ENCODE assay signal across 8 cellular contexts in the genomic region with DNA sequence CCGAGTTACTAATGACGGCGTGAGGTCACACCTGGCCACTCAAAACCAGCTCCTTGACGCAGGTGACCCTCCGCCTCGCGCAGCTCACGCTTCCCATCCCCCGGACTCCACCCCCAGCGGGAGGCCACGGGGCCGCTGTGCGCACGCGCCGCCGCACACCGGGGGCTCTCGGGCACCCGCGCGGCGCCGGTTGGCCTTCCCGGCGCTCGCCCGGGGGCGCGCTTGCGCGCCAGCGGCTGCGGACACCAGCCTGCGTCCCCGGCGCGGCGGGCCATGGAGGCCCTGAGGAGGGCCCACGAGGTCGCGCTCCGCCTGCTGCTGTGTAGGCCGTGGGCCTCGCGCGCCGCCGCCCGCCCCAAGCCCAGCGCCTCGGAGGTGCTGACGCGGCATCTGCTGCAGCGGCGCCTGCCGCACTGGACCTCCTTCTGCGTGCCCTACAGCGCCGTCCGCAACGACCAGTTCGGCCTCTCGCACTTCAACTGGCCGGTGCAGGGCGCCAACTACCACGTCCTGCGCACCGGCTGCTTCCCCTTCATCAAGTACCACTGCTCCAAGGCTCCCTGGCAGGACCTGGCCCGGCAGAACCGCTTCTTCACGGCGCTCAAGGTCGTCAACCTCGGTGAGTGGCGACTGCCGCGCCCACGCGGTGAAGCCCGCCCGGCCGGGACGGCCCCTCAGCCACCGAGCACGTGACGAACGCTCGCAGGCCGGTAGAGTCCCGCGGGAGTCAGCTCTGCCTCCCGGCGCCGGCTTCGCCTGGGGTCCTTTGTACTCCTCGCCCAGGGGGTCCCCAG. TPM values are rescaled to one million over a fixed set of nuclear protein-coding genes. Genes with fewer than 3 reads are reported as not detected.
DNase-seq lines count a peak whose midpoint lies in the region; ATAC-seq, FAIRE-seq and TF ChIP-seq lines count a peak whose summit lies in the region.

A gene (plus strand): TSS at position 156 of the 794 bp plus-strand sequence. CDS start 118 bp downstream, at position 274.

- H3K9me3 ChIP-seq in right atrium auricular region, result no peaks in the 10 kb centered on the region

- in situ Hi-C loops in GM13977 (cut with MboI; ENCODE audit: low pct_unique_long_range_greater_than_20kb, low sequenced_read_pairs, unreplicated experiment), result no loop called here

- peaks cover 0 to 31% of the 10 kb centered on the region in 2 donors for H3K4me1 ChIP-seq in right atrium auricular region

- FAIRE-seq in urothelium cell line (lab: Jason Lieb, UNC), result peak; percentile 92

- no peaks in the 10 kb centered on the region for H3K27me3 ChIP-seq in right atrium auricular region

- peak; percentile 93 for DNase-seq in GM13977 (ENCODE audit: low spot score)
- DNase-seq in NCI-H1092 treated with DMSO at 0.1 percent for 48 hours (lab: John Stamatoyannopoulos, UW), result peak; percentile 69
- peak; percentile 71 to 85 (median 77) for DNase-seq in T-helper 1 cell
- peak; percentile 49 for DNase-seq in amniotic stem cell (lab: John Stamatoyannopoulos, UW)
- DNase-seq in right atrium auricular region (ENCODE audit: low spot score), result peak; percentile 69
- DNase-seq in pulmonary artery endothelial cell (ENCODE audit: low read depth, low spot score), result peak; percentile 24
- peak; percentile 98 for DNase-seq in urothelium cell line (ENCODE audit: low spot score)

- no peaks in the 10 kb centered on the region for H3K36me3 ChIP-seq in right atrium auricular region

- peak; percentile 80 for ATAC-seq in HG02642 (IDR thresholded peaks at IDR 0.05; ENCODE audit: poor library complexity, unreplicated experiment)

- H3K4me3 ChIP-seq in right atrium auricular region, result peak within 1 kb of the TSS; percentile 73 to 90

- TF ChIP-seq CTCF in GM13977 (IDR thresholded peaks at IDR 0.05; ENCODE audit: extremely low read depth, insufficient read depth, missing control alignments) (peak; percentile 29), right atrium auricular region (IDR thresholded peaks at IDR 0.05) (peak in 1 of 2 donors; percentile 15)

- H3K27ac ChIP-seq in right atrium auricular region, result peak within 1 kb of the TSS; percentile 97 to 98

RNA-seq across cellular contexts. Expression of the gene that starts here (rescaled TPM):
- 1 to 10 TPM; 6.2 to 7.0 TPM for total RNA-seq in right atrium auricular region
- 1.9 and 2.7 TPM in 2 replicates for total RNA-seq in pulmonary artery endothelial cell

Comparison
In these comparisons a context has a peak if more than half of its experiments do, and no peak if none do; other contexts are left out.
1. Peak in every context shown above with its lines: DNase-seq, ATAC-seq, H3K4me3 ChIP-seq and H3K27ac ChIP-seq.
2. DNase-seq: peak in every context shown above with its lines; median percentile 98 in urothelium cell line; 93 in GM13977; 77 in T-helper 1 cell; 69 in NCI-H1092 treated with DMSO at 0.1 percent for 48 hours; 69 in right atrium auricular region; 49 in amniotic stem cell; 24 in pulmonary artery endothelial cell.